9 cellular contexts compared by ENCODE assay signal in genomic region chr20:57596998-57597939, GRCh38. TPM values are rescaled to one million over a fixed set of nuclear protein-coding genes. Genes with fewer than 3 reads are reported as not detected.
DNase-seq lines count a peak whose midpoint lies in the region; ATAC-seq, FAIRE-seq and TF ChIP-seq lines count a peak whose summit lies in the region.
"Had no signal": no experiment of that assay in that cellular context is flagged by ENCODE, and none has a peak within 500 bp of the region (broad histone marks: within the 10 kb centered on the region; RNA-seq: fewer than 3 reads in every experiment).

No MANE protein-coding gene starts in this region.

- FAIRE-seq in urothelium cell line (lab: Jason Lieb, UNC), result peak; percentile 63
- FAIRE-seq: A204.1 had no signal

- no peaks in the 10 kb centered on the region for H3K36me3 ChIP-seq in RWPE2 (ENCODE audit: low read depth)
- no peaks in the 10 kb centered on the region for H3K36me3 ChIP-seq in trophoblast cell (ENCODE audit: control insufficient read depth in 1 of 2, insufficient read depth in 2 of 2, low read length in 2 of 2)

- H3K79me2 ChIP-seq in trophoblast cell (ENCODE audit: control insufficient read depth, insufficient read depth, low read length, poor library complexity), result no peaks in the 10 kb centered on the region

- H2BK12ac ChIP-seq in trophoblast cell (ENCODE audit: low read length), result no peak overlapping the region

- no peak overlapping the region for H4K91ac ChIP-seq in trophoblast cell (ENCODE audit: low read depth, low read length)

- H2AK5ac ChIP-seq in trophoblast cell (ENCODE audit: low read length), result no peak overlapping the region

- no peaks in the 10 kb centered on the region for H3K4me1 ChIP-seq in RWPE2 (ENCODE audit: insufficient read depth, poor library complexity, severe bottlenecking)
- H3K4me1 ChIP-seq in trophoblast cell (ENCODE audit: control insufficient read depth in 1 of 2, insufficient read depth in 2 of 2, low read length in 2 of 2), result peaks cover 0 to 2% of the 10 kb centered on the region in 2 experiments

- no peak overlapping the region for H2BK120ac ChIP-seq in trophoblast cell (ENCODE audit: insufficient read depth, low read length, poor library complexity)

- no peak overlapping the region for H3K18ac ChIP-seq in trophoblast cell (ENCODE audit: low read length)

- H2BK5ac ChIP-seq in trophoblast cell (ENCODE audit: low read depth, low read length, poor library complexity), result no peak overlapping the region

- H3K4me2 ChIP-seq in trophoblast cell (ENCODE audit: low read length), result peak overlapping the region; percentile 49

- no peak overlapping the region for H4K12ac ChIP-seq in trophoblast cell (ENCODE audit: low read depth, low read length)

- H3K79me1 ChIP-seq in trophoblast cell (ENCODE audit: low read length), result no peaks in the 10 kb centered on the region

- ATAC-seq in HG03520 (IDR thresholded peaks at IDR 0.05; ENCODE audit: unreplicated experiment) (peak; percentile 44), RWPE2 (ENCODE audit: low read depth) (peak; percentile 73)

- no peak overlapping the region for H3K14ac ChIP-seq in trophoblast cell (ENCODE audit: low read length)

- H3K27me3 ChIP-seq in RWPE2 (ENCODE audit: insufficient read depth, poor library complexity, severe bottlenecking), result no peaks in the 10 kb centered on the region
- no peaks in the 10 kb centered on the region for H3K27me3 ChIP-seq in trophoblast cell (ENCODE audit: insufficient read depth, low read length)

- H3K27ac ChIP-seq in RWPE2 (ENCODE audit: poor library complexity, severe bottlenecking), result no peak overlapping the region
- no peak overlapping the region for H3K27ac ChIP-seq in trophoblast cell (ENCODE audit: low read depth, low read length)

- no peak overlapping the region for H4K8ac ChIP-seq in trophoblast cell (ENCODE audit: low read depth, low read length)

- no CpG with 5 or more reads among the region's 39 CpGs for WGBS in trophoblast cell (ENCODE audit: extremely low coverage, insufficient coverage, insufficient read length)

- H3K4me3 ChIP-seq in RWPE2 (ENCODE audit: severe bottlenecking), result no peak overlapping the region
- H3K4me3 ChIP-seq in trophoblast cell (ENCODE audit: low read depth, low read length), result no peak overlapping the region

- no peak overlapping the region for H3K23ac ChIP-seq in trophoblast cell (ENCODE audit: low read length)

- DNase-seq in DMS 273 (lab: John Stamatoyannopoulos, UW; ENCODE audit: unreplicated experiment) (peak; percentile 84), DMS 273 treated with DMSO at 0.1 percent for 48 hours (lab: John Stamatoyannopoulos, UW) (no peak), RWPE2 (ENCODE audit: low spot score) (peak; percentile 87), activated gamma-delta T cell treated with Interleukin-2 at 50 U/mL for 16 hours (peak; percentile 72), germinal center (ENCODE audit: low spot score) (peak; percentile 84), trophoblast cell (peak; percentile 31 to 64), urothelium cell line (ENCODE audit: low spot score) (peak; percentile 94)

- H2AFZ ChIP-seq in trophoblast cell (ENCODE audit: insufficient read depth, low read length, poor library complexity), result no peak overlapping the region

- no peak overlapping the region for H3K4ac ChIP-seq in trophoblast cell (ENCODE audit: low read depth, low read length)

- H3K9ac ChIP-seq in trophoblast cell (ENCODE audit: low read length), result no peak overlapping the region

- TF ChIP-seq CTCF in RWPE2 (IDR thresholded peaks at IDR 0.05; ENCODE audit: poor library complexity, severe bottlenecking), result peak; percentile 100

- H3K9me3 ChIP-seq in RWPE2 (ENCODE audit: severe bottlenecking) (no peaks in the 10 kb centered on the region), trophoblast cell (ENCODE audit: insufficient read depth, low read depth, low read length) (no peaks in the 10 kb centered on the region)

RNA-seq across cellular contexts. Expression of gene ZBP1, which starts 23.0 kb away (rescaled TPM):
- not detected in 2 replicates for polyA plus RNA-seq in trophoblast cell (2013)

RNA-seq across cellular contexts. Expression of gene PCK1, which starts 36.4 kb away (rescaled TPM):
- polyA plus RNA-seq in trophoblast cell (2013), result 0.01 TPM in 1 of 2 replicates, not detected in the other
